ENCODE assay signal across 8 cellular contexts in genomic region chr11:73787643-73788537, GRCh38. TPM values are rescaled to one million over a fixed set of nuclear protein-coding genes. Genes with fewer than 3 reads are reported as not detected.
DNase-seq lines count a peak whose midpoint lies in the region; ATAC-seq and TF ChIP-seq lines count a peak whose summit lies in the region.

Gene MRPL48 (plus strand): TSS chr11:73787874. CDS start chr11:73787972, 98 bp downstream.

- H3K27ac ChIP-seq in rectal smooth muscle tissue (ENCODE audit: low read depth, low read length): peak within 1 kb of the TSS; percentile 89
- peak within 1 kb of the TSS in 1 of 2 donors; percentile 76 for H3K27ac ChIP-seq in aorta (ENCODE audit: low read depth in 1 of 2, low read length in 2 of 2)

- H3K4me3 ChIP-seq in rectal smooth muscle tissue (ENCODE audit: low read length) (peak within 1 kb of the TSS; percentile 89), aorta (ENCODE audit: low read length in 2 of 2) (peak within 1 kb of the TSS; percentile 56 to 84)

- ATAC-seq in HG02885 (IDR thresholded peaks at IDR 0.05; ENCODE audit: poor library complexity, unreplicated experiment) (peak; percentile 94), aorta (ENCODE audit: low FRiP score) (peak; percentile 97)

- in situ Hi-C loops in GM13977 (cut with MboI; ENCODE audit: low pct_unique_long_range_greater_than_20kb, low sequenced_read_pairs, unreplicated experiment): no loop called here

- H3K4me1 ChIP-seq in rectal smooth muscle tissue (ENCODE audit: control insufficient read depth, insufficient read depth, low read length): peaks cover 2% of the 10 kb centered on the region
- H3K4me1 ChIP-seq in aorta (ENCODE audit: control insufficient read depth in 1 of 2, insufficient read depth in 2 of 2, low read length in 2 of 2): no peaks in the 10 kb centered on the region

- 4 to 6% methylated on average over 41 to 43 of the region's 43 CpGs for WGBS in aorta, 2 donors

- H3K27me3 ChIP-seq in rectal smooth muscle tissue (ENCODE audit: control insufficient read depth, insufficient read depth, low read length) (no peaks in the 10 kb centered on the region), aorta (ENCODE audit: control insufficient read depth in 1 of 2, insufficient read depth in 2 of 2, low read length in 1 of 2) (no peaks in the 10 kb centered on the region)

- no peaks in the 10 kb centered on the region for H3K9me3 ChIP-seq in aorta (ENCODE audit: control insufficient read depth, low read length)

- TF ChIP-seq CTCF in GM13977 (IDR thresholded peaks at IDR 0.05; ENCODE audit: extremely low read depth, insufficient read depth, missing control alignments): no peak

- peak within 1 kb of the TSS; percentile 63 for H3K9ac ChIP-seq in rectal smooth muscle tissue (ENCODE audit: low read length)

- intact Hi-C loops in aorta (cut with DNase I): loop anchor here in 1 of 2 donors (1.0 kb wide), 1 partner anchor 9 kb away; no protein-coding TSS in a partner anchor

- DNase-seq in GM13977 (ENCODE audit: low spot score) (peak; percentile 92), NCI-H187 (lab: John Stamatoyannopoulos, UW) (peak; percentile 88 to 95), T-helper 2 cell (peak; percentile 69 to 95 (median 82)), anterior cingulate cortex (lab: John Stamatoyannopoulos, UW) (peak; percentile 47 to 91 (median 83)), hepatic stellate cell (ENCODE audit: low spot score) (peak; percentile 97), aorta (peak; percentile 95)

- H3K36me3 ChIP-seq in rectal smooth muscle tissue (ENCODE audit: control insufficient read depth, insufficient read depth, low read length) (no peaks in the 10 kb centered on the region), aorta (ENCODE audit: control insufficient read depth in 1 of 2, insufficient read depth in 2 of 2, low read length in 1 of 2) (no peaks in the 10 kb centered on the region)

RNA-seq across cellular contexts. Expression of gene MRPL48, which starts in this region (rescaled TPM):
- 10 to 100 TPM; 14.1 to 16.7 TPM for total RNA-seq in aorta
- polyA plus RNA-seq in aorta: 10 to 100 TPM; 28.5 to 42.3 TPM
